In genomic region chr4:4386296-4386735, GRCh38 we compare ENCODE assay signal across 8 cellular contexts. TPM values are rescaled to one million over a fixed set of nuclear protein-coding genes. Genes with fewer than 3 reads are reported as not detected.
DNase-seq lines count a peak whose midpoint lies in the region; ATAC-seq and TF ChIP-seq lines count a peak whose summit lies in the region.

No MANE protein-coding gene starts in this region.

- H3K27me3 ChIP-seq in WERI-Rb-1 (ENCODE audit: insufficient read depth, low read depth, severe bottlenecking) (peaks cover 84% of the 10 kb centered on the region), esophagus squamous epithelium (peaks cover 0 to 92% (median 13%) of the 10 kb centered on the region in 4 donors), prostate gland (replicated peaks; ENCODE audit: insufficient read depth) (peaks cover 2% of the 10 kb centered on the region)

- intact Hi-C loops in esophagus squamous epithelium (cut with DNase I) (no loop called here), prostate gland (cut with DNase I) (no loop called here)

- H3K4me3 ChIP-seq in WERI-Rb-1 (ENCODE audit: low read depth, low read length) (peak overlapping the region; percentile 38), esophagus squamous epithelium (peak overlapping the region; percentile 44 to 71 (median 58)), prostate gland (peak overlapping the region; percentile 37 to 48)

- ATAC-seq in HG03469 (IDR thresholded peaks at IDR 0.05; ENCODE audit: unreplicated experiment): no peak

- no peak for TF ChIP-seq POLR2A in esophagus squamous epithelium (IDR thresholded peaks at IDR 0.05)
- TF ChIP-seq POLR2A in prostate gland (IDR thresholded peaks at IDR 0.05): no peak

- peaks cover 18 to 45% (median 25%) of the 10 kb centered on the region in 3 donors for H3K4me1 ChIP-seq in esophagus squamous epithelium
- H3K4me1 ChIP-seq in prostate gland (replicated peaks): no peaks in the 10 kb centered on the region

- DNase-seq in NCI-H2171 treated with DMSO at 0.1 percent for 48 hours (lab: John Stamatoyannopoulos, UW): peak; percentile 45
- no peak for DNase-seq in NCI-H2171 (lab: John Stamatoyannopoulos, UW)
- no peak for DNase-seq in WERI-Rb-1
- DNase-seq in esophagus squamous epithelium (lab: John Stamatoyannopoulos, UW): no peak
- DNase-seq in prostate gland (ENCODE audit: low spot score): no peak
- no peak for DNase-seq in NCI-H2029 (lab: John Stamatoyannopoulos, UW)
- DNase-seq in foreskin melanocyte: no peak

- TF ChIP-seq CTCF in WERI-Rb-1 (IDR thresholded peaks at IDR 0.05; ENCODE audit: low read depth, low read length): no peak
- no peak for TF ChIP-seq CTCF in esophagus squamous epithelium (IDR thresholded peaks at IDR 0.05)
- no peak for TF ChIP-seq CTCF in prostate gland (IDR thresholded peaks at IDR 0.05)

- H3K27ac ChIP-seq in WERI-Rb-1 (no peak overlapping the region), esophagus squamous epithelium (peak overlapping the region in 2 of 4 donors; percentile 52 to 66), prostate gland (no peak overlapping the region)

- H3K36me3 ChIP-seq in WERI-Rb-1: no peaks in the 10 kb centered on the region
- H3K36me3 ChIP-seq in esophagus squamous epithelium: no peaks in the 10 kb centered on the region
- no peaks in the 10 kb centered on the region for H3K36me3 ChIP-seq in prostate gland

- H3K9me3 ChIP-seq in WERI-Rb-1 (ENCODE audit: severe bottlenecking) (no peaks in the 10 kb centered on the region), esophagus squamous epithelium (no peaks in the 10 kb centered on the region), prostate gland (no peaks in the 10 kb centered on the region)

- WGBS in esophagus squamous epithelium, 2 donors: 0 to 1% methylated on average over 4 to 21 of the region's 36 CpGs
- under 1% methylated on average over 31 of the region's 36 CpGs for WGBS in prostate gland

RNA-seq across cellular contexts. Expression of gene NSG1, which starts 0.6 kb away (rescaled TPM):
- 10 to 100 TPM; 21.2 to 48.8 (median 37.5) TPM for total RNA-seq in esophagus squamous epithelium
- 10 to 100 TPM; 17.1 to 88.8 TPM for total RNA-seq in prostate gland
